11 cellular contexts compared by ENCODE assay signal in genomic region chr19:47417746-47418594, GRCh38. TPM values are rescaled to one million over a fixed set of nuclear protein-coding genes. Genes with fewer than 3 reads are reported as not detected.
A peak's percentile ranks its signal among the peaks of the same experiment; 100 is the strongest.
DNase-seq lines count a peak whose midpoint lies in the region; ATAC-seq, FAIRE-seq and TF ChIP-seq lines count a peak whose summit lies in the region.
"Had no signal": no experiment of that assay in that cellular context is flagged by ENCODE, and none has a peak within 500 bp of the region (broad histone marks: within the 10 kb centered on the region; RNA-seq: fewer than 3 reads in every experiment).

No MANE protein-coding gene starts in this region.

- DNase-seq in left ventricle myocardium inferior (no peak), left cardiac atrium (no peak), memory B cell (ENCODE audit: low spot score in 2 of 2) (no peak), urothelium cell line (ENCODE audit: low spot score) (no peak), substantia nigra (lab: John Stamatoyannopoulos, UW) (no peak), SHP77 (lab: John Stamatoyannopoulos, UW) (no peak)
- DNase-seq: EL, NCI-H1694 had no signal

- H3K36me3 ChIP-seq in left ventricle myocardium inferior, result no peaks in the 10 kb centered on the region

- peak overlapping the region; percentile 86 to 97 (median 92) for H3K4me3 Mint-ChIP-seq in brain
- H3K4me3 Mint-ChIP-seq in memory B cell, result peak overlapping the region; percentile 65

- H3K4me1 ChIP-seq in left ventricle myocardium inferior, result peaks cover 5% of the 10 kb centered on the region

- peaks cover 5% of the 10 kb centered on the region for H3K27me3 Mint-ChIP-seq in brain
- peaks cover 63% of the 10 kb centered on the region for H3K27me3 Mint-ChIP-seq in memory B cell

- peak; percentile 96 for FAIRE-seq in urothelium cell line (lab: Jason Lieb, UNC)

- H3K9me3 Mint-ChIP-seq in brain (no peaks in the 10 kb centered on the region), memory B cell (peaks cover 3% of the 10 kb centered on the region)

- H3K4me3 ChIP-seq in left ventricle myocardium inferior, result peak overlapping the region; percentile 63

- peaks cover 97% of the 10 kb centered on the region for H3K27me3 ChIP-seq in left ventricle myocardium inferior (ENCODE audit: low read depth)

- ATAC-seq in left cardiac atrium (no peak), memory B cell (ENCODE audit: low read depth) (peak; percentile 23), HG02970 (IDR thresholded peaks at IDR 0.05; ENCODE audit: low FRiP score, unreplicated experiment) (no peak)

- H3K36me3 Mint-ChIP-seq in brain (peaks cover 32% of the 10 kb centered on the region), memory B cell (peaks cover 6% of the 10 kb centered on the region)

- H3K4me1 Mint-ChIP-seq in brain, result peaks cover 56% of the 10 kb centered on the region
- peaks cover 35% of the 10 kb centered on the region for H3K4me1 Mint-ChIP-seq in memory B cell

- intact Hi-C loops in left ventricle myocardium inferior (cut with micrococcal nuclease), result no loop called here
- intact Hi-C loops in left cardiac atrium (cut with DNase I), result no loop called here

- TF ChIP-seq CTCF in left ventricle myocardium inferior (IDR thresholded peaks at IDR 0.05; ENCODE audit: borderline replicate concordance), result no peak
- TF ChIP-seq CTCF in brain (conservative IDR thresholded peaks at IDR 0.05), result no peak

- H3K27ac Mint-ChIP-seq in brain (peak overlapping the region; percentile 43 to 95 (median 73)), memory B cell (no peak overlapping the region)

- H3K27ac ChIP-seq in left ventricle myocardium inferior (replicated peaks) (no peak overlapping the region), substantia nigra (ENCODE audit: low read depth, low read length, poor library complexity, severe bottlenecking) (no peak overlapping the region)

- no peaks in the 10 kb centered on the region for H3K9me3 ChIP-seq in left ventricle myocardium inferior (replicated peaks)

RNA-seq across cellular contexts. Expression of gene MEIS3, which starts 1.4 kb away (rescaled TPM):
- total RNA-seq in left ventricle myocardium inferior (3.2 TPM), left cardiac atrium (1 to 10 TPM; 5.6 to 7.0 TPM)
- polyA plus RNA-seq in brain (ENCODE audit: insufficient read depth, low read depth, low replicate concordance), result 24.5 TPM

RNA-seq across cellular contexts. Expression of gene SLC8A2, which starts 53.7 kb away (rescaled TPM):
- 0.30 TPM for total RNA-seq in left ventricle myocardium inferior
- under 1 TPM in 1 of 2 donors, not detected in 1; 0.15 TPM for total RNA-seq in left cardiac atrium
- polyA plus RNA-seq in brain (ENCODE audit: insufficient read depth, low read depth, low replicate concordance), result 23.3 TPM
- total RNA-seq: kidney epithelial cell had no signal
